Comparison of ENCODE assay signal across 1 cellular context in the genomic region with DNA sequence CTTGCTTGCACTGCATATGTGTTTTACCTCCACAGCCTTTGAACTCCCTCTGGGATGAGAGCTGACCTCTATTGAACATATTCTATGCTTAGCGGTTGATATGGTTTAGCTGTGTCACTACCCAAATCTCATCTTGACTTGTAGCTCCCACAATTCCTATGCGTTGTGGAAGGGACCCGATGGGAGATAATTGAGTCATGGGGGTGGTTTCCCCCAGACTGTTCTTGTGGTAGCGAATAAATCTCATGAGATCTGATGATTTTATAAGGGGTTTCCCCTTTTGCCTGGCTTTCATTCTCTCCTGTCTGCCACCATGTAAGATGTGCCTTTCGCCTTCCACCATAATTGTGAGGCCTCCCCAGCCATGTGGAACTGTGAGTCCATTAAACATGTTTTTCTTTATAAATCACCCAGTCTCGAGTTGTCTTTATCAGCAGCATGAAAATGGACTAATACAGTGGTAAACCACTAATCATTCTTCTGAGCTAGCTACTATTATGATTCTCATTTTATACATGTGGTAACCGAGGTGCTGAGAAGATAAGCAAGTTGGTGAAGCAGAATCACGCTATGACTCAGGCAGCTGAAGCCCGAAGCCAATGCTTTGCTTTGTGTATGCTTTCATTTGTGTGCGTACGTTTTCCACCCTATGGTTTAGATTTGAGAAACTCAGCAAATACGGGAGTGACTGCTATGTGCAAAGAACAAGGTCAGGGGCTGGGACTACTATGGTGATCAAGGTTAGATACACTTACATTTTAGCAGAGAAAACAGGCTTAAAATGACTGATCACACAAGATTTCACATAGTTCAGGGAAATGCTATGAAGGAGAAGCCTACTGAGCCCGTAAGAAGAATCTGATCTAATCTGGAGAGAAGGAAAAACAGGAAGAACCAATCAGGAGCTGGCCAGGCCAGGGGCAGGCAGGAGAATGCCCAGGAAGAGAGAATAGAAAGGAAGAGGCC.
TF ChIP-seq lines count a peak whose summit lies in the region.

No MANE protein-coding gene starts in this region.

TF ChIP-seq in HepG2, 621 proteins besides CTCF, POLR2A, EP300 and RAD21 (continued from another document and continues in another):
- no peak for TF ChIP-seq SNAI1 (CRISPR knock-in tag; IDR thresholded peaks at IDR 0.05; ENCODE audit: borderline replicate concordance)
- no peak for TF ChIP-seq ZNF333 (CRISPR knock-in tag; IDR thresholded peaks at IDR 0.05; ENCODE audit: borderline replicate concordance)
- no peak for TF ChIP-seq ZNF512 (CRISPR knock-in tag; IDR thresholded peaks at IDR 0.05)
- no peak for TF ChIP-seq ATF5 (CRISPR knock-in tag; IDR thresholded peaks at IDR 0.05; ENCODE audit: low read depth)
- TF ChIP-seq THAP11 (CRISPR knock-in tag; IDR thresholded peaks at IDR 0.05), result peak; percentile 30
- no peak for TF ChIP-seq BHLHE40 (IDR thresholded peaks at IDR 0.05; ENCODE audit: low read length)
- TF ChIP-seq ZNF256 (CRISPR knock-in tag; conservative IDR thresholded peaks at IDR 0.05), result no peak
- TF ChIP-seq SSRP1 (CRISPR knock-in tag; IDR thresholded peaks at IDR 0.05), result peak; percentile 58; the same call in 1 of the 2 replicates
- TF ChIP-seq ARID5B (CRISPR knock-in tag; IDR thresholded peaks at IDR 0.05), result peak; percentile 87
- TF ChIP-seq ZNF644 (CRISPR knock-in tag; IDR thresholded peaks at IDR 0.05; ENCODE audit: low read depth), result peak; percentile 78
- no peak for TF ChIP-seq ZNF891 (CRISPR knock-in tag; IDR thresholded peaks at IDR 0.05)
- no peak for TF ChIP-seq ZNF318 (CRISPR knock-in tag; IDR thresholded peaks at IDR 0.05)
- peak; percentile 57; the same call in 1 of the 2 replicates for TF ChIP-seq TOPORS (CRISPR knock-in tag; IDR thresholded peaks at IDR 0.05)
- no peak for TF ChIP-seq FUBP1 (CRISPR knock-in tag; IDR thresholded peaks at IDR 0.05; ENCODE audit: borderline replicate concordance)
- no peak for TF ChIP-seq SMAD9 (CRISPR knock-in tag; IDR thresholded peaks at IDR 0.05)
- peak; percentile 11 for TF ChIP-seq ZNF12 (CRISPR knock-in tag; IDR thresholded peaks at IDR 0.05)
- TF ChIP-seq ONECUT2 (CRISPR knock-in tag; IDR thresholded peaks at IDR 0.05), result no peak; the same call in 1 of the 2 replicates
- peak; percentile 57; the same call in 1 of the 2 replicates for TF ChIP-seq YEATS2 (CRISPR knock-in tag; IDR thresholded peaks at IDR 0.05; ENCODE audit: borderline replicate concordance)
- no peak for TF ChIP-seq ZFP82 (CRISPR knock-in tag; IDR thresholded peaks at IDR 0.05; ENCODE audit: borderline replicate concordance)
- TF ChIP-seq HIVEP1 (CRISPR knock-in tag; IDR thresholded peaks at IDR 0.05), result no peak
- TF ChIP-seq, protein P1, sequence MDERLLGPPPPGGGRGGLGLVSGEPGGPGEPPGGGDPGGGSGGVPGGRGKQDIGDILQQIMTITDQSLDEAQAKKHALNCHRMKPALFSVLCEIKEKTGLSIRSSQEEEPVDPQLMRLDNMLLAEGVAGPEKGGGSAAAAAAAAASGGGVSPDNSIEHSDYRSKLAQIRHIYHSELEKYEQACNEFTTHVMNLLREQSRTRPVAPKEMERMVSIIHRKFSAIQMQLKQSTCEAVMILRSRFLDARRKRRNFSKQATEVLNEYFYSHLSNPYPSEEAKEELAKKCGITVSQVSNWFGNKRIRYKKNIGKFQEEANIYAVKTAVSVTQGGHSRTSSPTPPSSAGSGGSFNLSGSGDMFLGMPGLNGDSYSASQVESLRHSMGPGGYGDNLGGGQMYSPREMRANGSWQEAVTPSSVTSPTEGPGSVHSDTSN (CRISPR knock-in tag; IDR thresholded peaks at IDR 0.05), result 0 out of 2 replicates have a peak, but pooled peaks have one; percentile 6
